10 cellular contexts compared by ENCODE assay signal in genomic region chr6:108168026-108168463, GRCh38.
DNase-seq lines count a peak whose midpoint lies in the region; ATAC-seq and TF ChIP-seq lines count a peak whose summit lies in the region.
"Had no signal": no experiment of that assay in that cellular context is flagged by ENCODE, and none has a peak within 500 bp of the region (broad histone marks: within the 10 kb centered on the region; RNA-seq: fewer than 3 reads in every experiment).

No MANE protein-coding gene starts in this region.

- H3K4me1 Mint-ChIP-seq in dendritic cell treated with granulocyte-macrophage colony-stimulating factor and Interleukin-4, amounts not matched to agents 40 ng/mL and 50 ng/mL, for 4 days (ENCODE audit: low read depth), result peaks cover 72% of the 10 kb centered on the region
- peaks cover 30% of the 10 kb centered on the region for H3K4me1 Mint-ChIP-seq in nephron progenitor cell

- TF ChIP-seq CTCF in GM13977 (IDR thresholded peaks at IDR 0.05; ENCODE audit: extremely low read depth, insufficient read depth, missing control alignments) (no peak), nephron progenitor cell (IDR thresholded peaks at IDR 0.05) (no peak)

- peak; percentile 16 for DNase-seq in AG20443 (ENCODE audit: low spot score)
- peak; percentile 40 for DNase-seq in GM13977 (ENCODE audit: low spot score)
- no peak for DNase-seq in nephron progenitor cell
- no peak for DNase-seq in NK-92 treated with Interleukin-12 subunit alpha and Interleukin-12 subunit beta, amount 100 ng/mL, for 24 hours (lab: John Stamatoyannopoulos, UW)
- no peak for DNase-seq in medulla oblongata (ENCODE audit: extremely low spot score)
- no peak for DNase-seq in stimulated activated CD4-positive, alpha-beta T cell treated with anti-CD3 and anti-CD28 coated beads, Interleukin-4, amount 100 ng/mL, for 4 hours
- DNase-seq: activated gamma-delta T cell, NCI-H526 treated with DMSO at 0.1 percent for 48 hours had no signal

- ATAC-seq in HG03442 (IDR thresholded peaks at IDR 0.05; ENCODE audit: unreplicated experiment), result no peak

- no peaks in the 10 kb centered on the region for H3K36me3 Mint-ChIP-seq in dendritic cell treated with granulocyte-macrophage colony-stimulating factor and Interleukin-4, amounts not matched to agents 40 ng/mL and 50 ng/mL, for 4 days (ENCODE audit: low read depth)
- no peaks in the 10 kb centered on the region for H3K36me3 Mint-ChIP-seq in nephron progenitor cell (ENCODE audit: low read depth)

- H3K9me3 Mint-ChIP-seq in dendritic cell treated with granulocyte-macrophage colony-stimulating factor and Interleukin-4, amounts not matched to agents 40 ng/mL and 50 ng/mL, for 4 days, result no peaks in the 10 kb centered on the region
- H3K9me3 Mint-ChIP-seq in nephron progenitor cell, result no peaks in the 10 kb centered on the region

- peak overlapping the region; percentile 60 for H3K4me3 Mint-ChIP-seq in dendritic cell treated with granulocyte-macrophage colony-stimulating factor and Interleukin-4, amounts not matched to agents 40 ng/mL and 50 ng/mL, for 4 days
- peak overlapping the region; percentile 54 for H3K4me3 Mint-ChIP-seq in nephron progenitor cell

- intact Hi-C loops in dendritic cell treated with granulocyte-macrophage colony-stimulating factor and Interleukin-4, amounts not matched to agents 40 ng/mL and 50 ng/mL, for 4 days (cut with micrococcal nuclease), result loop anchor here (5.0 kb wide), 1 partner anchor 51 kb away; no protein-coding TSS in a partner anchor

- in situ Hi-C loops in GM13977 (cut with MboI; ENCODE audit: low pct_unique_long_range_greater_than_20kb, low sequenced_read_pairs, unreplicated experiment), result no loop called here

- no peak overlapping the region for H3K27ac Mint-ChIP-seq in dendritic cell treated with granulocyte-macrophage colony-stimulating factor and Interleukin-4, amounts not matched to agents 40 ng/mL and 50 ng/mL, for 4 days
- H3K27ac Mint-ChIP-seq in nephron progenitor cell, result no peak overlapping the region

- peaks cover 98% of the 10 kb centered on the region for H3K27me3 Mint-ChIP-seq in dendritic cell treated with granulocyte-macrophage colony-stimulating factor and Interleukin-4, amounts not matched to agents 40 ng/mL and 50 ng/mL, for 4 days
- H3K27me3 Mint-ChIP-seq in nephron progenitor cell (ENCODE audit: low read depth, poor library complexity), result peaks cover 100% of the 10 kb centered on the region

Comparison
In these comparisons a context has a peak if more than half of its experiments do, and no peak if none do; other contexts are left out.
1. DNase-seq: peak in AG20443 (single experiment) and GM13977 (single experiment); none in nephron progenitor cell (single experiment), NK-92 treated with Interleukin-12 subunit alpha and Interleukin-12 subunit beta, amount 100 ng/mL, for 24 hours (single experiment), medulla oblongata (single experiment) and stimulated activated CD4-positive, alpha-beta T cell treated with anti-CD3 and anti-CD28 coated beads, Interleukin-4, amount 100 ng/mL, for 4 hours (0 of 2).